15 cellular contexts compared by ENCODE assay signal in genomic region chr11:124301482-124301881, GRCh38. TPM values are rescaled to one million over a fixed set of nuclear protein-coding genes. Genes with fewer than 3 reads are reported as not detected.
DNase-seq lines count a peak whose midpoint lies in the region; ATAC-seq and TF ChIP-seq lines count a peak whose summit lies in the region.
"Had no signal": no experiment of that assay in that cellular context is flagged by ENCODE, and none has a peak within 500 bp of the region (broad histone marks: within the 10 kb centered on the region; RNA-seq: fewer than 3 reads in every experiment).

No MANE protein-coding gene starts in this region.

- DNase-seq in GM23338 (ENCODE audit: low spot score): no peak
- DNase-seq in PC-3: peak; percentile 49
- DNase-seq in epithelial cell of proximal tubule (ENCODE audit: low read depth): peak; percentile 6
- DNase-seq in putamen (ENCODE audit: low spot score): peak; percentile 14
- no peak for DNase-seq in NAMALWA (ENCODE audit: low spot score)
- DNase-seq in SK-N-SH: no peak
- DNase-seq: activated CD4-positive, alpha-beta T cell treated with anti-CD3 and anti-CD28 coated beads, Interleukin-2, amount 50 U/mL, for 48 hours; cortex of kidney; DMS153; NCI-H1048; SHP77; stimulated activated CD4-positive, alpha-beta T cell treated with anti-CD3 and anti-CD28 coated beads, Interleukin-4, amount 100 ng/mL, for 1 hour had no signal

- CTCF ChIA-PET in PC-3 (lab: Charles Lee): interaction anchor here (0.6 kb wide), 1 partner anchor 269 kb away, joined by 5 read pairs; the partner anchor contains the start of gene OR8A1
- CTCF ChIA-PET in SK-N-SH (lab: Yijun Ruan, JAX): interaction anchor here (0.6 kb wide), 1 partner anchor 48 kb away, joined by 3 read pairs; no protein-coding TSS in a partner anchor

- H3K9ac ChIP-seq in PC-3 (ENCODE audit: low read length) (no peak overlapping the region), SK-N-SH (no peak overlapping the region)

- POLR2A ChIA-PET in PC-3 (lab: Charles Lee; ENCODE audit: unreplicated experiment): no interaction called here
- POLR2A ChIA-PET in SK-N-SH (lab: Yijun Ruan, JAX): no interaction called here

- no peak overlapping the region; the same call in 1 of the 2 replicates for H3K27ac Mint-ChIP-seq in GM23338

- intact Hi-C loops in PC-3 (cut with micrococcal nuclease): no loop called here

- H4K20me1 ChIP-seq in GM23338 (replicated peaks; ENCODE audit: insufficient read depth) (no peaks in the 10 kb centered on the region), PC-3 (ENCODE audit: low read length) (no peaks in the 10 kb centered on the region), SK-N-SH (ENCODE audit: insufficient read depth) (no peaks in the 10 kb centered on the region)
- H4K20me1 ChIP-seq: BLaER1 treated with 17β-estradiol and CSF1 and Interleukin-3, amounts not matched to agents 10 nM and 100 nM had no signal

- H3K27ac ChIP-seq in GM23338 (ENCODE audit: low read depth) (no peak overlapping the region), PC-3 (ENCODE audit: low read length) (no peak overlapping the region), SK-N-SH (ENCODE audit: low read depth in 2 of 2, low read length in 1 of 2) (no peak overlapping the region)

- no peak for TF ChIP-seq EP300 in SK-N-SH (IDR thresholded peaks at IDR 0.05; ENCODE audit: borderline replicate concordance in 1 of 2, low read depth in 1 of 2, low read length in 1 of 2)

- H3K4me1 Mint-ChIP-seq in GM23338: peaks cover 20% of the 10 kb centered on the region

- H3K27me3 Mint-ChIP-seq in GM23338 (ENCODE audit: insufficient read depth, low read depth, poor library complexity): no peaks in the 10 kb centered on the region

- H3K9me2 ChIP-seq in GM23338 (ENCODE audit: insufficient read depth) (no peaks in the 10 kb centered on the region), PC-3 (replicated peaks; ENCODE audit: low read length) (no peaks in the 10 kb centered on the region), SK-N-SH (no peaks in the 10 kb centered on the region)

- no peak for TF ChIP-seq RAD21 in SK-N-SH (IDR thresholded peaks at IDR 0.05; ENCODE audit: low read length)

- H3K79me2 ChIP-seq in GM23338 (replicated peaks; ENCODE audit: insufficient read depth) (no peaks in the 10 kb centered on the region), PC-3 (ENCODE audit: low read length) (no peaks in the 10 kb centered on the region), SK-N-SH (ENCODE audit: insufficient read depth) (no peaks in the 10 kb centered on the region)

- no peak for TF ChIP-seq CTCF in GM23338 (conservative IDR thresholded peaks at IDR 0.05; ENCODE audit: low read depth in 2 of 2)
- TF ChIP-seq CTCF in PC-3 (conservative IDR thresholded peaks at IDR 0.05; ENCODE audit: low read depth, low read length): no peak
- no peak for TF ChIP-seq CTCF in epithelial cell of proximal tubule (conservative IDR thresholded peaks at IDR 0.05; ENCODE audit: low read depth, low read length)
- no peak for TF ChIP-seq CTCF in SK-N-SH (IDR thresholded peaks at IDR 0.05)

- WGBS in SK-N-SH (ENCODE audit: low lambda C conversion rate): 5% methylated on average over 3 of the region's 3 CpGs

- no peak for ATAC-seq in GM23338
- ATAC-seq in PC-3: peak; percentile 45
- ATAC-seq in GM21360 (IDR thresholded peaks at IDR 0.05; ENCODE audit: unreplicated experiment): no peak

- no peaks in the 10 kb centered on the region for H3K9me3 Mint-ChIP-seq in GM23338

- H3K4me3 Mint-ChIP-seq in GM23338: no peak overlapping the region

- H2AFZ ChIP-seq in GM23338: 0 out of 2 replicates have a peak overlapping the region, but pooled peaks have one; percentile 6
- H2AFZ ChIP-seq in PC-3 (ENCODE audit: low read length): no peak overlapping the region
- H2AFZ ChIP-seq in SK-N-SH (ENCODE audit: low read depth): no peak overlapping the region

- no TSS peak for BruUV-seq in PC-3 (replicated peaks; lab: Mats Ljungman, UMichigan)

- no peaks in the 10 kb centered on the region for H3K36me3 Mint-ChIP-seq in GM23338 (ENCODE audit: low read depth)

- H3K27me3 ChIP-seq in GM23338 (ENCODE audit: insufficient read depth) (no peaks in the 10 kb centered on the region), PC-3 (ENCODE audit: low read length) (peaks cover 7% of the 10 kb centered on the region; the same call in 1 of the 2 replicates), SK-N-SH (ENCODE audit: insufficient read depth) (no peaks in the 10 kb centered on the region)
- H3K27me3 ChIP-seq: BLaER1 treated with 17β-estradiol and CSF1 and Interleukin-3, amounts not matched to agents 10 nM and 100 nM had no signal

- H3F3A ChIP-seq in GM23338 (replicated peaks; ENCODE audit: low read depth) (no peaks in the 10 kb centered on the region), PC-3 (ENCODE audit: low read length, unreplicated experiment) (no peaks in the 10 kb centered on the region), SK-N-SH (replicated peaks; ENCODE audit: insufficient read depth) (no peaks in the 10 kb centered on the region)

- H3K9me3 ChIP-seq in PC-3 (ENCODE audit: low read length): no peaks in the 10 kb centered on the region
- H3K9me3 ChIP-seq in SK-N-SH: no peaks in the 10 kb centered on the region
- H3K9me3 ChIP-seq: BLaER1 treated with 17β-estradiol and CSF1 and Interleukin-3, amounts not matched to agents 10 nM and 100 nM had no signal

- peak overlapping the region; percentile 67 for H3K4me2 ChIP-seq in GM23338
- no peak overlapping the region for H3K4me2 ChIP-seq in PC-3 (ENCODE audit: low read length)
- no peak overlapping the region for H3K4me2 ChIP-seq in SK-N-SH

- H3K36me3 ChIP-seq in GM23338 (ENCODE audit: insufficient read depth) (no peaks in the 10 kb centered on the region), PC-3 (ENCODE audit: low read depth, low read length) (no peaks in the 10 kb centered on the region), SK-N-SH (replicated peaks in 1 of 2; ENCODE audit: control insufficient read depth in 1 of 2, insufficient read depth in 2 of 2, low read length in 1 of 2) (no peaks in the 10 kb centered on the region)
- H3K36me3 ChIP-seq: BLaER1 treated with 17β-estradiol and CSF1 and Interleukin-3, amounts not matched to agents 10 nM and 100 nM had no signal

- peaks cover 28% of the 10 kb centered on the region for H3K4me1 ChIP-seq in GM23338 (ENCODE audit: insufficient read depth)
- no peaks in the 10 kb centered on the region for H3K4me1 ChIP-seq in PC-3 (ENCODE audit: insufficient read depth, low read length)
- H3K4me1 ChIP-seq in SK-N-SH (ENCODE audit: control insufficient read depth in 1 of 2, insufficient read depth in 2 of 2, low read depth in 1 of 2, low read length in 1 of 2): no peaks in the 10 kb centered on the region

- H3K4me3 ChIP-seq in GM23338: no peak overlapping the region
- no peak overlapping the region for H3K4me3 ChIP-seq in PC-3 (ENCODE audit: low read length)
- H3K4me3 ChIP-seq in epithelial cell of proximal tubule (ENCODE audit: low read depth, low read length): no peak overlapping the region
- no peak overlapping the region for H3K4me3 ChIP-seq in SK-N-SH (ENCODE audit: low read depth in 2 of 2, low read length in 1 of 2)
- H3K4me3 ChIP-seq: BLaER1 treated with 17β-estradiol and CSF1 and Interleukin-3, amounts not matched to agents 10 nM and 100 nM had no signal

TF ChIP-seq in GM23338, 12 proteins besides CTCF, POLR2A, EP300 and RAD21:
- no peak for TF ChIP-seq STAT1 (IDR thresholded peaks at IDR 0.05; ENCODE audit: unreplicated experiment)
- TF ChIP-seq ZNF114 (CRISPR knock-in tag; IDR thresholded peaks at IDR 0.05): no peak
- TF ChIP-seq EZH2 (IDR thresholded peaks at IDR 0.05; ENCODE audit: low read depth, unreplicated experiment): no peak
- no peak for TF ChIP-seq CREB1 (CRISPR knock-in tag; IDR thresholded peaks at IDR 0.05; ENCODE audit: low read depth)

TF ChIP-seq in SK-N-SH, 30 proteins besides CTCF, POLR2A, EP300 and RAD21 (continues in another document):
- TF ChIP-seq TAF1 (IDR thresholded peaks at IDR 0.05; ENCODE audit: borderline replicate concordance, low read depth, low read length) (no peak), RXRA (IDR thresholded peaks at IDR 0.05; ENCODE audit: borderline replicate concordance, low read depth) (no peak), MAX (IDR thresholded peaks at IDR 0.05; ENCODE audit: low read depth) (no peak), JUND (IDR thresholded peaks at IDR 0.05) (no peak), MXI1 (IDR thresholded peaks at IDR 0.05; ENCODE audit: low read depth, low read length) (no peak)

RNA-seq across cellular contexts. Expression of gene OR8D1, which starts 12.3 kb away (rescaled TPM):
- not detected in 2 replicates for total RNA-seq in GM23338 (2014; rRNA removed; shearing (Covaris generic))
- not detected in 2 replicates for polyA plus RNA-seq in GM23338 (2016; fragmentation: Nextera tagmentation; extraction: Ambion mirVana)
- not detected in 2 replicates for total RNA-seq in PC-3 (2014; rRNA removed)
- not detected in 2 replicates for total RNA-seq in epithelial cell of proximal tubule
- not detected in 2 replicates for polyA plus RNA-seq in SK-N-SH (2012; rRNA removed)
- not detected in 2 replicates for polyA plus RNA-seq in SK-N-SH (2012; cell fraction: cytosol; rRNA removed)
- not detected in 2 replicates for polyA plus RNA-seq in SK-N-SH (2012; cell fraction: nucleus; rRNA removed)
- total RNA-seq: HT1080 had no signal

RNA-seq across cellular contexts. Expression of gene OR8D2, which starts 18.5 kb away (rescaled TPM):
- not detected in 2 replicates for total RNA-seq in GM23338 (2014; rRNA removed; shearing (Covaris generic))
- polyA plus RNA-seq in GM23338 (2016; fragmentation: Nextera tagmentation; extraction: Ambion mirVana) (not detected in 2 replicates), SK-N-SH (2012; rRNA removed) (not detected in 2 replicates)
- total RNA-seq in PC-3 (2014; rRNA removed) (not detected in 2 replicates), epithelial cell of proximal tubule (not detected in 2 replicates)
- not detected in 2 replicates for polyA plus RNA-seq in SK-N-SH (2012; cell fraction: cytosol; rRNA removed)
- not detected in 2 replicates for polyA plus RNA-seq in SK-N-SH (2012; cell fraction: nucleus; rRNA removed)
- total RNA-seq: HT1080 had no signal

RNA-seq across cellular contexts. Expression of gene OR8G5, which starts 45.3 kb away (rescaled TPM):
- not detected in 2 replicates for total RNA-seq in GM23338 (2014; rRNA removed; shearing (Covaris generic))
- not detected in 2 replicates for polyA plus RNA-seq in GM23338 (2016; fragmentation: Nextera tagmentation; extraction: Ambion mirVana)
- total RNA-seq in PC-3 (2014; rRNA removed): 0.26 and 0.46 TPM in 2 replicates
- not detected in 2 replicates for total RNA-seq in epithelial cell of proximal tubule
- not detected in 2 replicates for polyA plus RNA-seq in SK-N-SH (2012; rRNA removed)
- polyA plus RNA-seq in SK-N-SH (2012; cell fraction: cytosol; rRNA removed): not detected in 2 replicates
- not detected in 2 replicates for polyA plus RNA-seq in SK-N-SH (2012; cell fraction: nucleus; rRNA removed)
- total RNA-seq: HT1080 had no signal

Comparison
In these comparisons a context has a peak if more than half of its experiments do, and no peak if none do; other contexts are left out.
1. DNase-seq: peak in PC-3 (single experiment), epithelial cell of proximal tubule (single experiment) and putamen (single experiment); none in GM23338 (single experiment), NAMALWA (single experiment) and SK-N-SH (single experiment).